Comparison of ENCODE assay signal across 1 cellular context in the genomic region with DNA sequence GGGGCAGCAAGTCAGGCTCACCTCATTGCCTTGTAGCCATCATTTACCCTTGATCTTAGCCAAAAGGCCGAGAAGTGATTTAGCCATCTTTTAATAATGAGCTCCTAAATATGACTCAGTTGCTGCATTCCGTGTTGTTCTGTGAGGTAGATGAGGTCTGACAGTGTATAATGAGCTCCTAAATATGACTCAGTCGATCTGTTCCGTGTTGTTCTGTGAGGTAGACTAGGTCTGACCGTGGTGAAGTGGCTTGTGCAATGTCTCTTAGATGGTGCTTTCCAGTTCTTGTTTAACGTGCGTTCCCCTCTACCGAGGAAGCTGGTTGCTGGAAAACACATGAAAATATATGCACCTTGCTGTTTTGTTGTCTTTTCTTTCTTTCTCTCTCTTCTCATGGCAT.
TF ChIP-seq lines count a peak whose summit lies in the region.

No MANE protein-coding gene starts in this region.

TF ChIP-seq in H1, 55 proteins besides CTCF, POLR2A, EP300 and RAD21:
- no peak for TF ChIP-seq MAX (IDR thresholded peaks at IDR 0.05)
- TF ChIP-seq KDM4A (IDR thresholded peaks at IDR 0.05; ENCODE audit: low read depth, low read length, severe bottlenecking), result no peak
- no peak for TF ChIP-seq SP4 (IDR thresholded peaks at IDR 0.05; ENCODE audit: low read length)
- no peak for TF ChIP-seq BRCA1 (IDR thresholded peaks at IDR 0.05; ENCODE audit: low read depth, low read length)
- TF ChIP-seq YY1 (IDR thresholded peaks at IDR 0.05; ENCODE audit: low read depth, low read length), result no peak
- no peak for TF ChIP-seq ZNF274 (IDR thresholded peaks at IDR 0.05; ENCODE audit: borderline replicate concordance, extremely low read depth, low read length)
- no peak for TF ChIP-seq RNF2 (IDR thresholded peaks at IDR 0.05; ENCODE audit: borderline replicate concordance, low read depth, low read length, missing control alignments, poor library complexity, severe bottlenecking)
- no peak for TF ChIP-seq NANOG (IDR thresholded peaks at IDR 0.05; ENCODE audit: insufficient read depth, low read depth, low read length, poor library complexity, severe bottlenecking)
- TF ChIP-seq SP1 (IDR thresholded peaks at IDR 0.05; ENCODE audit: low read depth, low read length), result no peak
- no peak for TF ChIP-seq SIX5 (IDR thresholded peaks at IDR 0.05; ENCODE audit: low read depth, low read length)
- no peak for TF ChIP-seq RXRA (IDR thresholded peaks at IDR 0.05; ENCODE audit: insufficient read depth, low read depth, low read length)
- TF ChIP-seq JUN (IDR thresholded peaks at IDR 0.05; ENCODE audit: low read depth, low read length), result no peak
- TF ChIP-seq POLR2AphosphoS5 (IDR thresholded peaks at IDR 0.05; ENCODE audit: low read depth, low read length), result no peak
